In genomic region chr2:236078675-236079255, GRCh38 we compare ENCODE assay signal across 1 cellular context.
TF ChIP-seq lines count a peak whose summit lies in the region.

No MANE protein-coding gene starts in this region.

TF ChIP-seq in HepG2, 621 proteins besides CTCF, POLR2A, EP300 and RAD21:
- TF ChIP-seq UBTF (CRISPR knock-in tag; IDR thresholded peaks at IDR 0.05) (no peak), ZNF839 (CRISPR knock-in tag; IDR thresholded peaks at IDR 0.05; ENCODE audit: borderline replicate concordance) (no peak), MLLT10 (CRISPR knock-in tag; IDR thresholded peaks at IDR 0.05) (no peak), FLYWCH1 (CRISPR knock-in tag; IDR thresholded peaks at IDR 0.05) (no peak), ZNF441 (CRISPR knock-in tag; IDR thresholded peaks at IDR 0.05; ENCODE audit: borderline replicate concordance) (no peak), NRL (CRISPR knock-in tag; IDR thresholded peaks at IDR 0.05; ENCODE audit: borderline replicate concordance) (0 out of 2 replicates have a peak, but pooled peaks have one; percentile 43)
TF ChIP-seq in HepG2: peak in this region for 1.
